ENCODE assay signal across 8 cellular contexts in the genomic region with DNA sequence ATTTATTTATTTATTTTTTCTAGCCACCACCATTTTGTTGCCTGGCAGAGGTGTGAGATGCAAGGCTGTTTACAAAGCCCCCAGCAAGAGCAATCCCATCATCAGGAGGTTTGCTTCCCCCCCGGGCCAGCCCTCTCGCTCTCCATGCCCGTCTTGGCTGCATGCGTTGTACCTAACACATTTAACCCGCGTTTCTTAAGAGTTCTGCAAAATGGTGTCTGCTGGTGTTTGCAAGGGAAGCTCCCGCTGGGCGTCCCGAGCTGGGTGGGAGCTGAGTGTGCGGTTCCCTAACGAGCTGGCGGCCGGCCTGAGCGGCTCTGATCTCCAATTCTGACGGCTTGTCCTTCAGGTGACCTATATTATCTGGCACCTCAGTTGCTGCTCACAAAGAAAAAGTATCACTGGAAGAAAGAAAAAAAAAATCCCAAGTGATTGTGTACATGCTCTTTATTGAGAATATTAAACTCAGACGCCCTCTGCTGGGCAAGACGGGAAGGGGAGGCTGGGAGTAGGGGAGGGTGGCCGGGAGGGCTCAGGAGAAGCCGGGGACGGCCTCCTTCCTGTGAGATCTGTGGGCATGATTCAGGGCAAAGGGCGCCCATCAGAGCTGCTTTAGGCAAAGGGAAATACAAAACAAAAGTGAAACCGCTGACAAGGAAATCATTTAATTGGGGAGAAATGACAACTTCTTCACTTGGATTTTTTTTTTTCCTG.
A peak's percentile ranks its signal among the peaks of the same experiment; 100 is the strongest.
DNase-seq lines count a peak whose midpoint lies in the region; ATAC-seq and TF ChIP-seq lines count a peak whose summit lies in the region.

No MANE protein-coding gene starts in this region.

- peaks cover 4% of the 10 kb centered on the region for H3K36me3 Mint-ChIP-seq in activated CD4-positive, alpha-beta T cell treated with anti-CD3 and anti-CD28 coated beads, Interleukin-2, amount 10 ng/mL, durations not matched to agents 7 days and 5 days (ENCODE audit: low read depth)
- no peaks in the 10 kb centered on the region for H3K36me3 Mint-ChIP-seq in dendritic cell treated with granulocyte-macrophage colony-stimulating factor and Interleukin-4, amounts not matched to agents 40 ng/mL and 50 ng/mL, for 4 days (ENCODE audit: low read depth)

- DNase-seq in AG04449 (ENCODE audit: low read depth, low spot score) (no peak), NCI-H526 (lab: John Stamatoyannopoulos, UW) (peak; percentile 90 to 96)
- peak; percentile 98 for DNase-seq in activated CD4-positive, alpha-beta T cell treated with anti-CD3 and anti-CD28 coated beads, Interleukin-2, amount 10 ng/mL, durations not matched to agents 7 days and 5 days
- peak; percentile 96 to 98 for DNase-seq in stimulated activated CD4-positive, alpha-beta T cell treated with anti-CD3 and anti-CD28 coated beads, Interleukin-2, amount 100 ng/mL, for 48 hours

- no peaks in the 10 kb centered on the region for H3K9me3 ChIP-seq in liver (ENCODE audit: control insufficient read depth in 4 of 4, low read length in 3 of 4)

- peak; percentile 95 to 97 for TF ChIP-seq RAD21 in liver (IDR thresholded peaks at IDR 0.05)

- H3K9ac ChIP-seq in liver (ENCODE audit: low read depth in 1 of 2, low read length in 2 of 2), result peak overlapping the region; percentile 69 to 95

- H3K9me3 Mint-ChIP-seq in activated CD4-positive, alpha-beta T cell treated with anti-CD3 and anti-CD28 coated beads, Interleukin-2, amount 10 ng/mL, durations not matched to agents 7 days and 5 days, result peaks cover 4% of the 10 kb centered on the region
- H3K9me3 Mint-ChIP-seq in dendritic cell treated with granulocyte-macrophage colony-stimulating factor and Interleukin-4, amounts not matched to agents 40 ng/mL and 50 ng/mL, for 4 days, result no peaks in the 10 kb centered on the region

- ATAC-seq in GM18861 (IDR thresholded peaks at IDR 0.05; ENCODE audit: unreplicated experiment) (peak; percentile 43), HG03354 (IDR thresholded peaks at IDR 0.05; ENCODE audit: poor library complexity, severe bottlenecking, unreplicated experiment) (peak; percentile 68)

- WGBS in liver, result under 1% methylated on average over 22 of the region's 22 CpGs

- H3K27ac ChIP-seq in liver (ENCODE audit: low read depth in 1 of 2, low read length in 2 of 2), result peak overlapping the region; percentile 88 to 92

- peak overlapping the region; percentile 90 for H3K27ac Mint-ChIP-seq in activated CD4-positive, alpha-beta T cell treated with anti-CD3 and anti-CD28 coated beads, Interleukin-2, amount 10 ng/mL, durations not matched to agents 7 days and 5 days
- H3K27ac Mint-ChIP-seq in dendritic cell treated with granulocyte-macrophage colony-stimulating factor and Interleukin-4, amounts not matched to agents 40 ng/mL and 50 ng/mL, for 4 days, result peak overlapping the region; percentile 95

- no peaks in the 10 kb centered on the region for H3K27me3 ChIP-seq in liver (ENCODE audit: control insufficient read depth in 4 of 4, insufficient read depth in 4 of 4, low read length in 3 of 4)

- H3K4me1 Mint-ChIP-seq in activated CD4-positive, alpha-beta T cell treated with anti-CD3 and anti-CD28 coated beads, Interleukin-2, amount 10 ng/mL, durations not matched to agents 7 days and 5 days, result peaks cover 40% of the 10 kb centered on the region
- peaks cover 70% of the 10 kb centered on the region for H3K4me1 Mint-ChIP-seq in dendritic cell treated with granulocyte-macrophage colony-stimulating factor and Interleukin-4, amounts not matched to agents 40 ng/mL and 50 ng/mL, for 4 days (ENCODE audit: low read depth)

- no peaks in the 10 kb centered on the region for H3K36me3 ChIP-seq in liver (ENCODE audit: control insufficient read depth in 4 of 4, insufficient read depth in 3 of 4, low read depth in 1 of 4, low read length in 3 of 4)

- peak overlapping the region; percentile 55 for H3K4me3 ChIP-seq in AG04449 (ENCODE audit: low read depth, low read length)
- peak overlapping the region; percentile 65 to 69 (median 68) for H3K4me3 ChIP-seq in liver (ENCODE audit: low read depth in 1 of 3, low read length in 3 of 3)

- peaks cover 1 to 25% (median 19%) of the 10 kb centered on the region in 4 donors for H3K4me1 ChIP-seq in liver (ENCODE audit: control insufficient read depth in 4 of 4, insufficient read depth in 4 of 4, low read length in 3 of 4)

- intact Hi-C loops in dendritic cell treated with granulocyte-macrophage colony-stimulating factor and Interleukin-4, amounts not matched to agents 40 ng/mL and 50 ng/mL, for 4 days (cut with micrococcal nuclease), result loop anchor here (2.0 to 10.0 kb wide), 6 partner anchors 19 to 337 kb away; no protein-coding TSS in a partner anchor

- H3K4me3 Mint-ChIP-seq in activated CD4-positive, alpha-beta T cell treated with anti-CD3 and anti-CD28 coated beads, Interleukin-2, amount 10 ng/mL, durations not matched to agents 7 days and 5 days, result peak overlapping the region; percentile 88
- peak overlapping the region; percentile 94 for H3K4me3 Mint-ChIP-seq in dendritic cell treated with granulocyte-macrophage colony-stimulating factor and Interleukin-4, amounts not matched to agents 40 ng/mL and 50 ng/mL, for 4 days

- POLR2A ChIA-PET in AG04449 (lab: Yijun Ruan, JAX), result interaction anchor here (0.6 to 1.7 kb wide), 5 partner anchors 15 to 180 kb away, joined by 3 to 6 read pairs (median 5); no protein-coding TSS in a partner anchor
- POLR2A ChIA-PET in activated CD4-positive, alpha-beta T cell treated with anti-CD3 and anti-CD28 coated beads, Interleukin-2, amount 10 ng/mL, durations not matched to agents 7 days and 5 days (lab: Charles Lee), result interaction anchor here (0.6 to 1.5 kb wide), 6 partner anchors 14 to 353 kb away, joined by 3 to 8 read pairs (median 6); no protein-coding TSS in a partner anchor

- CTCF ChIA-PET in AG04449 (lab: Yijun Ruan, JAX), result interaction anchor here (0.6 to 7.4 kb wide), 52 partner anchors 9 to 358 kb away, joined by 3 to 170 read pairs (median 6); no protein-coding TSS in a partner anchor
- CTCF ChIA-PET in activated CD4-positive, alpha-beta T cell treated with anti-CD3 and anti-CD28 coated beads, Interleukin-2, amount 10 ng/mL, durations not matched to agents 7 days and 5 days (lab: Charles Lee), result interaction anchor here (0.6 to 4.7 kb wide), 48 partner anchors 9 to 519 kb away, joined by 3 to 36 read pairs (median 4); no protein-coding TSS in a partner anchor

- H3K27me3 Mint-ChIP-seq in activated CD4-positive, alpha-beta T cell treated with anti-CD3 and anti-CD28 coated beads, Interleukin-2, amount 10 ng/mL, durations not matched to agents 7 days and 5 days, result no peaks in the 10 kb centered on the region
- no peaks in the 10 kb centered on the region for H3K27me3 Mint-ChIP-seq in dendritic cell treated with granulocyte-macrophage colony-stimulating factor and Interleukin-4, amounts not matched to agents 40 ng/mL and 50 ng/mL, for 4 days

- TF ChIP-seq CTCF in AG04449 (IDR thresholded peaks at IDR 0.05; ENCODE audit: insufficient read depth, low read length, missing control alignments) (peak; percentile 82), liver (IDR thresholded peaks at IDR 0.05; ENCODE audit: low read depth, low read length, missing input control) (peak; percentile 98)

TF ChIP-seq in liver, 16 proteins besides CTCF, POLR2A, EP300 and RAD21 (continues in another document):
- TF ChIP-seq FOXA2 (IDR thresholded peaks at IDR 0.05) (no peak), HNF4G (IDR thresholded peaks at IDR 0.05) (peak; percentile 44), SP1 (IDR thresholded peaks at IDR 0.05) (peak; percentile 89), RXRA (IDR thresholded peaks at IDR 0.05) (peak; percentile 87 to 94), HNF4A (conservative IDR thresholded peaks at IDR 0.05) (peak; percentile 80), FOXA1 (IDR thresholded peaks at IDR 0.05) (no peak), TAF1 (conservative IDR thresholded peaks at IDR 0.05) (peak; percentile 29), GABPA (IDR thresholded peaks at IDR 0.05 in 1 of 2, conservative IDR thresholded peaks at IDR 0.05 in 1 of 2) (no peak), YY1 (IDR thresholded peaks at IDR 0.05) (peak; percentile 97), JUND (IDR thresholded peaks at IDR 0.05) (peak; percentile 39 to 69)
- TF ChIP-seq, protein P1, sequence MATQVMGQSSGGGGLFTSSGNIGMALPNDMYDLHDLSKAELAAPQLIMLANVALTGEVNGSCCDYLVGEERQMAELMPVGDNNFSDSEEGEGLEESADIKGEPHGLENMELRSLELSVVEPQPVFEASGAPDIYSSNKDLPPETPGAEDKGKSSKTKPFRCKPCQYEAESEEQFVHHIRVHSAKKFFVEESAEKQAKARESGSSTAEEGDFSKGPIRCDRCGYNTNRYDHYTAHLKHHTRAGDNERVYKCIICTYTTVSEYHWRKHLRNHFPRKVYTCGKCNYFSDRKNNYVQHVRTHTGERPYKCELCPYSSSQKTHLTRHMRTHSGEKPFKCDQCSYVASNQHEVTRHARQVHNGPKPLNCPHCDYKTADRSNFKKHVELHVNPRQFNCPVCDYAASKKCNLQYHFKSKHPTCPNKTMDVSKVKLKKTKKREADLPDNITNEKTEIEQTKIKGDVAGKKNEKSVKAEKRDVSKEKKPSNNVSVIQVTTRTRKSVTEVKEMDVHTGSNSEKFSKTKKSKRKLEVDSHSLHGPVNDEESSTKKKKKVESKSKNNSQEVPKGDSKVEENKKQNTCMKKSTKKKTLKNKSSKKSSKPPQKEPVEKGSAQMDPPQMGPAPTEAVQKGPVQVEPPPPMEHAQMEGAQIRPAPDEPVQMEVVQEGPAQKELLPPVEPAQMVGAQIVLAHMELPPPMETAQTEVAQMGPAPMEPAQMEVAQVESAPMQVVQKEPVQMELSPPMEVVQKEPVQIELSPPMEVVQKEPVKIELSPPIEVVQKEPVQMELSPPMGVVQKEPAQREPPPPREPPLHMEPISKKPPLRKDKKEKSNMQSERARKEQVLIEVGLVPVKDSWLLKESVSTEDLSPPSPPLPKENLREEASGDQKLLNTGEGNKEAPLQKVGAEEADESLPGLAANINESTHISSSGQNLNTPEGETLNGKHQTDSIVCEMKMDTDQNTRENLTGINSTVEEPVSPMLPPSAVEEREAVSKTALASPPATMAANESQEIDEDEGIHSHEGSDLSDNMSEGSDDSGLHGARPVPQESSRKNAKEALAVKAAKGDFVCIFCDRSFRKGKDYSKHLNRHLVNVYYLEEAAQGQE (IDR thresholded peaks at IDR 0.05), result peak; percentile 62
- TF ChIP-seq, protein P2, sequence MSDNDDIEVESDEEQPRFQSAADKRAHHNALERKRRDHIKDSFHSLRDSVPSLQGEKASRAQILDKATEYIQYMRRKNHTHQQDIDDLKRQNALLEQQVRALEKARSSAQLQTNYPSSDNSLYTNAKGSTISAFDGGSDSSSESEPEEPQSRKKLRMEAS (IDR thresholded peaks at IDR 0.05), result peak; percentile 65
